ENCODE assay signal across 20 cellular contexts in the genomic region with DNA sequence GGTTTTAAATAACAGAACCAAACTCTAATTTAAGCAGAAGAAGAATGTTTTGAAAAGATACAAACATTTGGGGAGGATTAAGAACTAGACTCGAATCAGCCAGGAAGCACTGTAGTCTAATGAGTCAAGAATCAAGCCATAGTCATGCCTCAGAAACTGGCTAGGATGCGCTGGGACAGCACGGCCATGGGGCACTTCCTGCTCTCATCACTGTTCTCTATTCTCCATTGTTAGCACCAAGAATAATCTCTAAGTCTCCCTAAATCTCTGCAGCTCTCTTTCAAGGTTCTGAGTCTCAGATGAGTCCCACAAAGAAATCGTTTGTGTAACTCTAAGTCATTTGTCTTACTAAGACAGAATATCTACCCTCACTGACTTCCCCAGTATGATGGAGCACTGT.
DNase-seq lines count a peak whose midpoint lies in the region; ATAC-seq, FAIRE-seq and TF ChIP-seq lines count a peak whose summit lies in the region.
"Had no signal": no experiment of that assay in that cellular context is flagged by ENCODE, and none has a peak within 500 bp of the region (broad histone marks: within the 10 kb centered on the region; RNA-seq: fewer than 3 reads in every experiment).

No MANE protein-coding gene starts in this region.

- H3K9me3 ChIP-seq in adipocyte (ENCODE audit: control insufficient read depth, low read length) (no peaks in the 10 kb centered on the region), hepatocyte (ENCODE audit: low read depth) (no peaks in the 10 kb centered on the region), sigmoid colon (no peaks in the 10 kb centered on the region), esophagus squamous epithelium (no peaks in the 10 kb centered on the region)
- H3K9me3 ChIP-seq: body of pancreas, gastrocnemius medialis, vagina had no signal

- H3K27ac ChIP-seq in hepatocyte (no peak overlapping the region), sigmoid colon (peak overlapping the region; percentile 3 to 56 (median 41)), esophagus squamous epithelium (no peak overlapping the region)
- H3K27ac ChIP-seq: body of pancreas, gastrocnemius medialis, vagina had no signal

- TF ChIP-seq EP300 in sigmoid colon (IDR thresholded peaks at IDR 0.05): no peak

- H3K36me3 ChIP-seq in adipocyte (ENCODE audit: control insufficient read depth, insufficient read depth, low read length, severe bottlenecking) (no peaks in the 10 kb centered on the region), hepatocyte (replicated peaks; ENCODE audit: insufficient read depth, low read depth) (no peaks in the 10 kb centered on the region), sigmoid colon (no peaks in the 10 kb centered on the region), H7 (replicated peaks; ENCODE audit: control insufficient read depth, insufficient read depth, low read length) (no peaks in the 10 kb centered on the region), esophagus squamous epithelium (no peaks in the 10 kb centered on the region)
- H3K36me3 ChIP-seq: gastrocnemius medialis, vagina had no signal

- TF ChIP-seq CTCF in hepatocyte (IDR thresholded peaks at IDR 0.05; ENCODE audit: poor library complexity): no peak
- TF ChIP-seq CTCF in sigmoid colon (IDR thresholded peaks at IDR 0.05): no peak
- TF ChIP-seq CTCF in esophagus squamous epithelium (IDR thresholded peaks at IDR 0.05): no peak

- peak; percentile 9 for DNase-seq in GM03348 (ENCODE audit: low spot score)
- peak; percentile 25 for DNase-seq in adipocyte (ENCODE audit: low read depth)
- DNase-seq in hepatocyte (ENCODE audit: low spot score): no peak
- DNase-seq in sigmoid colon: no peak
- DNase-seq in H7: no peak
- no peak for DNase-seq in urothelium cell line (ENCODE audit: low spot score)
- no peak for DNase-seq in esophagus squamous epithelium (lab: John Stamatoyannopoulos, UW)
- DNase-seq: activated CD4-positive, alpha-beta T cell treated with anti-CD3 and anti-CD28 coated beads for 1 hour; activated CD8-positive, alpha-beta T cell treated with anti-CD3 and anti-CD28 coated beads, Interleukin-2, amount 10 ng/mL, durations not matched to agents 7 days and 5 days; activated gamma-delta T cell; activated T-cell treated with anti-CD3 and anti-CD28 coated beads for 4 hours; body of pancreas; gastrocnemius medialis; islet precursor cell; NCI-H2081; SIG-M5; stimulated activated CD4-positive, alpha-beta T cell treated with anti-CD3 and anti-CD28 coated beads, Interleukin-4, amount 100 ng/mL, for 1 hour had no signal

- no peak for FAIRE-seq in urothelium cell line (lab: Jason Lieb, UNC)

- peaks cover 3% of the 10 kb centered on the region for H3K4me1 ChIP-seq in adipocyte (ENCODE audit: control insufficient read depth, insufficient read depth, low read length)
- no peaks in the 10 kb centered on the region for H3K4me1 ChIP-seq in hepatocyte (ENCODE audit: insufficient read depth)
- H3K4me1 ChIP-seq in sigmoid colon: peaks cover 0 to 37% (median 22%) of the 10 kb centered on the region in 4 donors
- H3K4me1 ChIP-seq in esophagus squamous epithelium: no peaks in the 10 kb centered on the region
- H3K4me1 ChIP-seq: body of pancreas, gastrocnemius medialis, vagina had no signal

- no peak for ATAC-seq in GM19035 (IDR thresholded peaks at IDR 0.05; ENCODE audit: unreplicated experiment)
- ATAC-seq: activated CD8-positive, alpha-beta T cell treated with anti-CD3 and anti-CD28 coated beads, Interleukin-2, amount 10 ng/mL, durations not matched to agents 7 days and 5 days; body of pancreas; gastrocnemius medialis; stimulated activated memory B cell treated with anti-CD40 and anti-IgM and Interleukin-4, amounts not matched to agents 10 μg/mL and 1 μg/mL and 100 μg/mL, for 72 hours had no signal

- intact Hi-C loops in sigmoid colon (cut with DNase I) (no loop called here), esophagus squamous epithelium (cut with DNase I) (no loop called here)

- no peaks in the 10 kb centered on the region for H4K20me1 ChIP-seq in hepatocyte (ENCODE audit: insufficient read depth, poor library complexity, severe bottlenecking)

- H3K4me2 ChIP-seq in hepatocyte: no peak overlapping the region

- no peaks in the 10 kb centered on the region for H3K9me2 ChIP-seq in hepatocyte (replicated peaks; ENCODE audit: insufficient read depth)

- H3K27me3 ChIP-seq in adipocyte (replicated peaks; ENCODE audit: control insufficient read depth, insufficient read depth, low read length) (no peaks in the 10 kb centered on the region), hepatocyte (no peaks in the 10 kb centered on the region), sigmoid colon (no peaks in the 10 kb centered on the region), H7 (ENCODE audit: control insufficient read depth, insufficient read depth, low read length) (no peaks in the 10 kb centered on the region), esophagus squamous epithelium (no peaks in the 10 kb centered on the region)
- H3K27me3 ChIP-seq: body of pancreas, gastrocnemius medialis, vagina had no signal

- 84% methylated on average over 4 of the region's 4 CpGs for WGBS in hepatocyte (ENCODE audit: low lambda C conversion rate, missing lambda C conversion rate)
- WGBS in sigmoid colon, 2 donors: 83 to 86% methylated on average over 4 of the region's 4 CpGs
- 52 to 60% methylated on average over 4 of the region's 4 CpGs for WGBS in esophagus squamous epithelium, 2 donors

- no peak overlapping the region for H3K9ac ChIP-seq in adipocyte (ENCODE audit: low read length)

- no peaks in the 10 kb centered on the region for H3K79me2 ChIP-seq in hepatocyte

- TF ChIP-seq POLR2A in sigmoid colon (IDR thresholded peaks at IDR 0.05) (no peak), esophagus squamous epithelium (IDR thresholded peaks at IDR 0.05) (no peak)

- peak overlapping the region; percentile 6 for H2AFZ ChIP-seq in hepatocyte

- no peak overlapping the region for H3K4me3 ChIP-seq in adipocyte (ENCODE audit: low read length)
- no peak overlapping the region for H3K4me3 ChIP-seq in hepatocyte
- H3K4me3 ChIP-seq in sigmoid colon: no peak overlapping the region
- H3K4me3 ChIP-seq in H7 (ENCODE audit: insufficient read depth, low read depth, low read length): no peak overlapping the region
- no peak overlapping the region for H3K4me3 ChIP-seq in esophagus squamous epithelium
- H3K4me3 ChIP-seq: body of pancreas, gastrocnemius medialis, vagina had no signal

Comparison
In these comparisons a context has a peak if more than half of its experiments do, and no peak if none do; other contexts are left out.
1. DNase-seq: peak in GM03348 (single experiment) and adipocyte (single experiment); none in hepatocyte (single experiment), sigmoid colon (single experiment), H7 (single experiment), urothelium cell line (single experiment) and esophagus squamous epithelium (single experiment).
2. H3K27ac ChIP-seq: peak in sigmoid colon (4 of 4); none in hepatocyte (single experiment) and esophagus squamous epithelium (0 of 4).